In the genomic region with DNA sequence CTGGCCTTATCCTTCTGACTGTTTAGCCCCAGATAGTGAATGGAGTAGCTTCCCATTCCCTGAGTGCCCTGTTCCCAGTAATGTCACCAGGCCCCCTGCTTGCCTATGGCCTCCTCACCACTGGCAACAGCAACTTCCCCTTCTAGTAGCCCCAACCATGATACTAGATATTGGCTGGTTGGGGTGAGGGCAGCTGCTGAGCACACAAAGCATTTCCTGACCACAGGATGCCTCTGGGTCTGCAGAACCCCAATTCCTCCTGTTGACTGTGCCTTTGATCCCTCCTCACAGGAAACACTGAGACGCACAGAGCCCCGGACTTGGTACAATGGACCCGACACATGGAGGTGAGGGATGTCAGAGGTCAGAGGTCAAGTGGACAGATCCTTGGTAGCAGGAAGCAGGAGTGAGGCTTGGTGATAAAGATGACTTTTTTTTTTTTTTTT, we compare ENCODE assay signal across 12 cellular contexts. TPM values are rescaled to one million over a fixed set of nuclear protein-coding genes. Genes with fewer than 3 reads are reported as not detected.
DNase-seq lines count a peak whose midpoint lies in the region; ATAC-seq and TF ChIP-seq lines count a peak whose summit lies in the region.
"Had no signal": no experiment of that assay in that cellular context is flagged by ENCODE, and none has a peak within 500 bp of the region (broad histone marks: within the 10 kb centered on the region; RNA-seq: fewer than 3 reads in every experiment).

No MANE protein-coding gene starts in this region.

- H3K4me3 Mint-ChIP-seq in endothelial cell (ENCODE audit: unreplicated experiment) = no peak overlapping the region

- peaks cover 6% of the 10 kb centered on the region for H3K27me3 Mint-ChIP-seq in endothelial cell (ENCODE audit: unreplicated experiment)

- peak; percentile 53 for ATAC-seq in GM21447 (IDR thresholded peaks at IDR 0.05; ENCODE audit: unreplicated experiment)
- ATAC-seq: heart left ventricle had no signal

- H3K9me3 Mint-ChIP-seq in endothelial cell (ENCODE audit: unreplicated experiment) = no peaks in the 10 kb centered on the region

- peak overlapping the region in 2 of 4 donors; percentile 48 to 65 for H3K27ac ChIP-seq in tibial nerve
- H3K27ac ChIP-seq: SJCRH30 had no signal

- peak overlapping the region; percentile 18 for H3K27ac Mint-ChIP-seq in endothelial cell (ENCODE audit: unreplicated experiment)

- TF ChIP-seq CTCF in endothelial cell (IDR thresholded peaks at IDR 0.05; ENCODE audit: unreplicated experiment) (no peak), tibial nerve (IDR thresholded peaks at IDR 0.05) (no peak)

- peaks cover 0 to 73% (median 24%) of the 10 kb centered on the region in 4 donors for H3K4me1 ChIP-seq in tibial nerve

- H3K36me3 Mint-ChIP-seq in endothelial cell (ENCODE audit: low read depth, unreplicated experiment) = no peaks in the 10 kb centered on the region

- H3K27me3 ChIP-seq in tibial nerve = no peaks in the 10 kb centered on the region
- H3K27me3 ChIP-seq: heart left ventricle, SJCRH30 had no signal

- no peak for TF ChIP-seq EP300 in tibial nerve (IDR thresholded peaks at IDR 0.05)

- no peaks in the 10 kb centered on the region for H3K9me3 ChIP-seq in tibial nerve
- H3K9me3 ChIP-seq: heart left ventricle, SJCRH30 had no signal

- peak; percentile 35 for DNase-seq in Ammon's horn (ENCODE audit: low spot score)
- peak; percentile 65 for DNase-seq in SW480 (ENCODE audit: low spot score)
- no peak for DNase-seq in endothelial cell (ENCODE audit: low spot score)
- no peak for DNase-seq in tibial nerve (ENCODE audit: low spot score in 2 of 2)
- no peak for DNase-seq in NCI-H1092 treated with DMSO at 0.1 percent for 48 hours (lab: John Stamatoyannopoulos, UW)
- DNase-seq in activated gamma-delta T cell (lab: John Stamatoyannopoulos, UW) = no peak
- no peak for DNase-seq in effector CD4-positive, alpha-beta T cell
- DNase-seq: heart left ventricle; NCI-H187 treated with DMSO at 0.1 percent for 48 hours; stimulated activated CD4-positive, alpha-beta T cell treated with anti-CD3 and anti-CD28 coated beads, Interleukin-15, amount 100 ng/mL, for 24 hours had no signal

- 31 to 35% methylated on average over 3 of the region's 3 CpGs for WGBS in tibial nerve, 2 donors

- no peak for TF ChIP-seq POLR2A in tibial nerve (IDR thresholded peaks at IDR 0.05)

- peaks cover 36% of the 10 kb centered on the region for H3K4me1 Mint-ChIP-seq in endothelial cell (ENCODE audit: unreplicated experiment)

- peak overlapping the region in 1 of 4 donors; percentile 3 for H3K4me3 ChIP-seq in tibial nerve
- H3K4me3 ChIP-seq: heart left ventricle, SJCRH30 had no signal

- peaks cover 0 to 24% (median 0%) of the 10 kb centered on the region in 3 donors for H3K36me3 ChIP-seq in tibial nerve
- H3K36me3 ChIP-seq: SJCRH30 had no signal

RNA-seq across cellular contexts. Expression of a gene that starts 0.6 kb away (rescaled TPM):
- total RNA-seq in endothelial cell (ENCODE audit: unreplicated experiment) (not detected), tibial nerve (1 to 10 TPM in 1 of 4 donors, under 1 TPM in 3; 0.30 to 2.9 (median 0.72) TPM)
- total RNA-seq: SJCRH30 had no signal

RNA-seq across cellular contexts. Expression of a gene that starts 6.4 kb away (rescaled TPM):
- total RNA-seq in endothelial cell (ENCODE audit: unreplicated experiment) (21.1 TPM), tibial nerve (1,000 to 10,000 TPM; 1,043 to 8,473 (median 5,787) TPM)

RNA-seq across cellular contexts. Expression of a gene that starts 24.7 kb away (rescaled TPM):
- 10.5 TPM for total RNA-seq in endothelial cell (ENCODE audit: unreplicated experiment)
- 10 to 100 TPM; 51.8 to 57.0 (median 54.3) TPM for total RNA-seq in tibial nerve

RNA-seq across cellular contexts. Expression of a gene that starts 54.0 kb away (rescaled TPM):
- total RNA-seq in endothelial cell (ENCODE audit: unreplicated experiment) = 112 TPM
- total RNA-seq in tibial nerve = 100 to 1,000 TPM; 411 to 653 (median 546) TPM

Comparison
In these comparisons a context has a peak if more than half of its experiments do, and no peak if none do; other contexts are left out.
1. DNase-seq: peak in Ammon's horn (single experiment) and SW480 (single experiment); none in endothelial cell (single experiment), tibial nerve (0 of 2), NCI-H1092 treated with DMSO at 0.1 percent for 48 hours (single experiment), activated gamma-delta T cell (single experiment) and effector CD4-positive, alpha-beta T cell (single experiment).
2. RNA of a gene that starts 6.4 kb away (total RNA-seq): 1,043 to 8,473 TPM in tibial nerve; 21.1 TPM in endothelial cell (single experiment); every median in the first group is over 10 times any median in the second.